In the genomic region with DNA sequence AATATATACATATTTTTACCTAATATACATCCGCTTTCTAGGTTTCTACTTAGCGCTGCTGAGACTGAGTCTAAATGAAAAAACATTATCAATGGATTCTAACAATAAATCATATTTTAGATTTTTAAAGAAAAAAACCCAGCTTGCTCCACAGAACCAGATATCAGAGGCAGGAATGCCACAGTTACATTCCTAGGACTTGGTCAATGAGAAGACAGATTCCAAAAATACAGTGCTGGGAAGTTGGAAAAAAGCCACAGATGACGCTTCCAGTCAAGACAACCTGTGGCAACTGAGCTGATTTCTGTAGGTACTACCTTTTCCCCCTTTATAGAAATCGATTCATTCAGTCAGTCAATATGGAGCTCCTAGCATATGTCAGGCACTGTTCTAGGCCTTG, we compare ENCODE assay signal across 8 cellular contexts. TPM values are rescaled to one million over a fixed set of nuclear protein-coding genes. Genes with fewer than 3 reads are reported as not detected.
A peak's percentile ranks its signal among the peaks of the same experiment; 100 is the strongest.
DNase-seq lines count a peak whose midpoint lies in the region; TF ChIP-seq lines count a peak whose summit lies in the region.

No MANE protein-coding gene starts in this region.

- no peaks in the 10 kb centered on the region for H3K9me3 Mint-ChIP-seq in HFFc6

- H3K27ac ChIP-seq in SK-N-MC (no peak overlapping the region), stomach (peak overlapping the region in 3 of 5 donors; percentile 20 to 86 (median 22)), A673 (ENCODE audit: low read depth, low read length, poor library complexity, severe bottlenecking) (no peak overlapping the region)

- CTCF ChIA-PET in A673 (lab: Charles Lee): no interaction called here

- TF ChIP-seq CTCF in stomach (IDR thresholded peaks at IDR 0.05) (no peak), A673 (conservative IDR thresholded peaks at IDR 0.05; ENCODE audit: low read depth, low read length) (no peak), HFFc6 (IDR thresholded peaks at IDR 0.05) (no peak)

- peaks cover 6 to 23% (median 12%) of the 10 kb centered on the region in 4 donors for H3K4me1 ChIP-seq in stomach
- H3K4me1 ChIP-seq in A673 (ENCODE audit: insufficient read depth, low read length, poor library complexity, severe bottlenecking): peaks cover 4% of the 10 kb centered on the region

- no peak for TF ChIP-seq POLR2A in stomach (IDR thresholded peaks at IDR 0.05)

- no peak overlapping the region for H3K9ac ChIP-seq in SK-N-MC (ENCODE audit: insufficient read length)

- no peak overlapping the region for H3K4me3 Mint-ChIP-seq in HFFc6

- POLR2A ChIA-PET in A673 (lab: Charles Lee; ENCODE audit: low non-redundant PET): no interaction called here

- DNase-seq in DMS 273 (lab: John Stamatoyannopoulos, UW; ENCODE audit: unreplicated experiment): peak; percentile 22
- no peak for DNase-seq in DMS 273 treated with DMSO at 0.1 percent for 48 hours (lab: John Stamatoyannopoulos, UW)
- DNase-seq in SK-N-MC (ENCODE audit: low read depth, low spot score): no peak
- peak; percentile 16 for DNase-seq in globus pallidus (ENCODE audit: low spot score)
- DNase-seq in stomach: no peak
- DNase-seq in A673 (ENCODE audit: low spot score): no peak
- DNase-seq in HFFc6: no peak
- DNase-seq in OCI-M1 (lab: John Stamatoyannopoulos, UW): no peak

- peaks cover 14% of the 10 kb centered on the region for H3K4me1 Mint-ChIP-seq in HFFc6 (ENCODE audit: low read depth)

- H3K27me3 ChIP-seq in stomach (no peaks in the 10 kb centered on the region), A673 (replicated peaks; ENCODE audit: insufficient read depth, low read depth, low read length, poor library complexity) (peaks cover 4% of the 10 kb centered on the region)

- peak overlapping the region; percentile 38; the same call in 1 of the 2 replicates for H3K4me3 ChIP-seq in SK-N-MC
- H3K4me3 ChIP-seq in stomach: peak overlapping the region; percentile 89 to 94 (median 92)
- H3K4me3 ChIP-seq in A673 (ENCODE audit: low read depth, low read length, poor library complexity, severe bottlenecking): no peak overlapping the region

- peaks cover 16% of the 10 kb centered on the region for H3K36me3 ChIP-seq in SK-N-MC (ENCODE audit: insufficient read depth, low read length)
- H3K36me3 ChIP-seq in stomach: no peaks in the 10 kb centered on the region
- no peaks in the 10 kb centered on the region for H3K36me3 ChIP-seq in A673 (ENCODE audit: insufficient read depth, low read length, poor library complexity, severe bottlenecking)

- H3K36me3 Mint-ChIP-seq in HFFc6 (ENCODE audit: low read depth): peaks cover 6% of the 10 kb centered on the region; the same call in 1 of the 2 replicates

- no peak overlapping the region for H3K27ac Mint-ChIP-seq in HFFc6

- TF ChIP-seq EP300 in stomach (IDR thresholded peaks at IDR 0.05): no peak

- H3K27me3 Mint-ChIP-seq in HFFc6 (ENCODE audit: insufficient read depth): peaks cover 2% of the 10 kb centered on the region

- no TSS peak for BruUV-seq in A673 (replicated peaks; lab: Mats Ljungman, UMichigan)

- H3K9me3 ChIP-seq in SK-N-MC (ENCODE audit: low read depth, low read length): no peaks in the 10 kb centered on the region
- H3K9me3 ChIP-seq in stomach: no peaks in the 10 kb centered on the region
- no peaks in the 10 kb centered on the region for H3K9me3 ChIP-seq in A673 (ENCODE audit: low read depth, low read length, poor library complexity, severe bottlenecking)

- intact Hi-C loops in stomach (cut with DNase I; ENCODE audit: low total_unique reads) (no loop called here), A673 (cut with micrococcal nuclease; ENCODE audit: unreplicated experiment) (no loop called here)

- 49 to 63% (median 56%) methylated on average over 4 of the region's 4 CpGs for WGBS in stomach, 5 donors

RNA-seq across cellular contexts. Expression of gene CCDC112, which starts 0.6 kb away (rescaled TPM):
- total RNA-seq in stomach: 10 to 100 TPM in 2 of 5 donors, 1 to 10 TPM in 3; 5.9 to 70.1 (median 7.0) TPM
- polyA plus RNA-seq in stomach: 1 to 10 TPM; 5.2 to 8.1 (median 5.7) TPM
- total RNA-seq in A673 (2021): 13.4 and 14.2 TPM in 2 replicates
- total RNA-seq in HFFc6 (2021; fragmentation: NEBNext Ultra II Directional; extraction: Animal tissue kit (Norgen Biotek cat#: 25700)): 1 to 10 TPM; 3.7 to 6.9 (median 5.7) TPM

RNA-seq across cellular contexts. Expression of gene PGGT1B, which starts 34.4 kb away (rescaled TPM):
- total RNA-seq in stomach (10 to 100 TPM in 2 of 5 donors, 1 to 10 TPM in 3; 2.9 to 62.5 (median 7.5) TPM), A673 (2021) (43.0 and 44.1 TPM in 2 replicates)
- polyA plus RNA-seq in stomach: 1 to 10 TPM; 2.4 to 5.0 (median 3.7) TPM
- 10 to 100 TPM; 28.2 to 40.1 (median 35.0) TPM for total RNA-seq in HFFc6 (2021; fragmentation: NEBNext Ultra II Directional; extraction: Animal tissue kit (Norgen Biotek cat#: 25700))

Comparison
In these comparisons a context has a peak if more than half of its experiments do, and no peak if none do; other contexts are left out.
1. DNase-seq: peak in DMS 273 (single experiment) and globus pallidus (single experiment); none in DMS 273 treated with DMSO at 0.1 percent for 48 hours (single experiment), SK-N-MC (single experiment), stomach (single experiment), A673 (single experiment), HFFc6 (single experiment) and OCI-M1 (single experiment).
2. H3K27ac ChIP-seq: peak in stomach (3 of 5); none in SK-N-MC (single experiment) and A673 (single experiment).